In the genomic region with DNA sequence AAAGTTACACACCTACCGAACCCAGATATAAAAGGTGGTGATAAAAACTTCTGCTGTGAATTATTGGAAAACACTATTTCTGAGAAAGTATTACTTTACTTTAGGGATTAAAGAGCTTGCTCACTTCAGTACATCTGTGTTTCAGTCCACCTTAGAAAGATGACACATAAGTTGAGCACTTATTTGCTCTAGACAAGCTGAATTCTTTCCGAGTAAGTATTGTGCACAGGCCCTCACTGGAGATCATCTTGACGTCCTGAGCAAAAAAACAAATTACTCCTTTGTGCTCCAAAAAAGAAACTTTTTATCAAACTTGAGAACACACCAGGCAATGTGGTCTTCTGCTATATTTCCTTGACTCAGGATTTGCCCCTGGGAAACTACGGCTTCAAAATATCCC, we compare ENCODE assay signal across 28 cellular contexts.
"Had no signal": no experiment of that assay in that cellular context is flagged by ENCODE, and none has a peak within 500 bp of the region (broad histone marks: within the 10 kb centered on the region; RNA-seq: fewer than 3 reads in every experiment).

No MANE protein-coding gene starts in this region.

- H3K4me2 ChIP-seq: neural progenitor cell had no signal

- H3K79me2 ChIP-seq: parathyroid adenoma had no signal

- H3K9ac ChIP-seq: neural progenitor cell, parathyroid adenoma had no signal

- H3K27ac Mint-ChIP-seq: naive thymus-derived CD4-positive, alpha-beta T cell; natural killer cell; nephron; neural progenitor cell; progenitor cell of endocrine pancreas; stimulated activated memory B cell treated with anti-CD40 and anti-IgM and Interleukin-4, amounts not matched to agents 10 μg/mL and 1 μg/mL and 100 μg/mL, for 72 hours; stimulated activated naive CD8-positive, alpha-beta T cell treated with anti-CD3 and anti-CD28 coated beads, Interleukin-15, Interleukin-2, amounts not matched to agents 100 ng/mL and 50 ng/mL, for 24 hours; type B pancreatic cell had no signal

- H3K4me1 Mint-ChIP-seq: naive thymus-derived CD4-positive, alpha-beta T cell; natural killer cell; stimulated activated memory B cell treated with anti-CD40 and anti-IgM and Interleukin-4, amounts not matched to agents 10 μg/mL and 1 μg/mL and 100 μg/mL, for 72 hours had no signal

- H3K36me3 Mint-ChIP-seq: naive thymus-derived CD4-positive, alpha-beta T cell; natural killer cell; neural progenitor cell; stimulated activated memory B cell treated with anti-CD40 and anti-IgM and Interleukin-4, amounts not matched to agents 10 μg/mL and 1 μg/mL and 100 μg/mL, for 72 hours; type B pancreatic cell had no signal

- H3K9me3 ChIP-seq: ovary, psoas muscle, right lobe of liver, sigmoid colon, stomach, tibial artery, transverse colon, upper lobe of right lung, uterus had no signal

- H3K4me1 ChIP-seq: parathyroid adenoma, psoas muscle, right lobe of liver, tibial artery, upper lobe of right lung had no signal

- H3K27me3 Mint-ChIP-seq: progenitor cell of endocrine pancreas; stimulated activated naive CD8-positive, alpha-beta T cell treated with anti-CD3 and anti-CD28 coated beads, Interleukin-15, Interleukin-2, amounts not matched to agents 100 ng/mL and 50 ng/mL, for 24 hours had no signal

- H3K27me3 ChIP-seq: neural progenitor cell, ovary, right lobe of liver, sigmoid colon, stomach, tibial artery, transverse colon, upper lobe of right lung, uterus had no signal

- H3K4me3 Mint-ChIP-seq: naive thymus-derived CD4-positive, alpha-beta T cell; natural killer cell; nephron; neural progenitor cell; stimulated activated memory B cell treated with anti-CD40 and anti-IgM and Interleukin-4, amounts not matched to agents 10 μg/mL and 1 μg/mL and 100 μg/mL, for 72 hours; stimulated activated naive CD8-positive, alpha-beta T cell treated with anti-CD3 and anti-CD28 coated beads, Interleukin-15, Interleukin-2, amounts not matched to agents 100 ng/mL and 50 ng/mL, for 24 hours; type B pancreatic cell had no signal

- H3K27ac ChIP-seq: neural progenitor cell, ovary, parathyroid adenoma, psoas muscle, right lobe of liver, sigmoid colon, stomach, tibial artery, transverse colon, upper lobe of right lung had no signal

- FAIRE-seq: small intestine had no signal

- H3K9me3 Mint-ChIP-seq: neural progenitor cell; stimulated activated memory B cell treated with anti-CD40 and anti-IgM and Interleukin-4, amounts not matched to agents 10 μg/mL and 1 μg/mL and 100 μg/mL, for 72 hours; stimulated activated naive CD8-positive, alpha-beta T cell treated with anti-CD3 and anti-CD28 coated beads, Interleukin-15, Interleukin-2, amounts not matched to agents 100 ng/mL and 50 ng/mL, for 24 hours; type B pancreatic cell had no signal

- H3K4me3 ChIP-seq: neural progenitor cell, ovary, psoas muscle, right lobe of liver, sigmoid colon, stomach, tibial artery, transverse colon, upper lobe of right lung, uterus had no signal

- H2AFZ ChIP-seq: neural progenitor cell, parathyroid adenoma had no signal

- H3K36me3 ChIP-seq: neural progenitor cell, ovary, right lobe of liver, sigmoid colon, stomach, tibial artery, transverse colon, upper lobe of right lung, uterus had no signal

- DNase-seq: naive thymus-derived CD4-positive, alpha-beta T cell; natural killer cell; occipital lobe; ovary; posterior cingulate gyrus; psoas muscle; right cardiac atrium; right lobe of liver; sigmoid colon; small intestine; stimulated activated CD4-positive, alpha-beta T cell treated with anti-CD3 and anti-CD28 coated beads, Interleukin-15, amount 100 ng/mL, for 24 hours; stimulated activated CD4-positive, alpha-beta T cell treated with anti-CD3 and anti-CD28 coated beads, Interleukin-2, amount 100 ng/mL, for 24 hours; stimulated activated CD4-positive, alpha-beta T cell treated with anti-CD3 and anti-CD28 coated beads, Interleukin-4, amount 100 ng/mL, for 1 hour; stimulated activated CD4-positive, alpha-beta T cell treated with anti-CD3 and anti-CD28 coated beads, Interleukin-4, amount 100 ng/mL, for 4 hours; stimulated activated CD8-positive, alpha-beta memory T cell treated with anti-CD3 and anti-CD28 coated beads, Interleukin-4, amount 100 ng/mL, for 48 hours; stimulated activated naive CD4-positive, alpha-beta T cell; stomach; tibial artery; transverse colon; upper lobe of right lung; uterus had no signal
